Comparison of ENCODE assay signal across 8 cellular contexts in the genomic region with DNA sequence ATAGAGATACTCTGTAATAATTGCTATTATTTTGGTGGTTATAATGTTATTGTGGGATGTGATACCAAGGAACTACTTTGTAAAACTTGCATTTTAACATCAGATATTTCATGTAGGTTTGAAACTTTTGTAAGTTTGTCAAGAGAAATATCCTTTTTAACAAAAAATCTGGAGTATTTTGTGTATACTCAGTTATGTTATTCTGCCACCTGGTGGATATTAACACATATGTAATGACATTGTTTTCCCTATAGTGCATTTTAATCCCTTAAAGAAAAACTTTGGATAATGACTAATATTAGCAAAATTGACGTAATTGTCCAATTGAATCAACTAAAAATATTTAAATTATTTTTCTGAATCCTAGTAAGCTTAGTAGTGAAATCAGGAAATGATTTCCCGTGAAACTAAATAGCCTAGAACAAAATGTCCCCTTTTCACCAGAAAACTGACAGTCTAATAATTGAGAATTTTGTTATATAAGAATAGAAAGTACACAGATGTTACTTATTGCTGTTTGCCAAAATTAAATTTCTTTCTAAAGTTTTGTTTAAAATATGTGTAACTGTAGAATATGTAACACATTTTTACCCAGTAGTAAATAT. TPM values are rescaled to one million over a fixed set of nuclear protein-coding genes. Genes with fewer than 3 reads are reported as not detected.
DNase-seq lines count a peak whose midpoint lies in the region; ATAC-seq and TF ChIP-seq lines count a peak whose summit lies in the region.

No MANE protein-coding gene starts in this region.

- intact Hi-C loops in CD14-positive monocyte (cut with micrococcal nuclease), result no loop called here

- H3K27me3 ChIP-seq in SK-N-SH (ENCODE audit: insufficient read depth), result no peaks in the 10 kb centered on the region
- H3K27me3 ChIP-seq in kidney epithelial cell (ENCODE audit: control insufficient read depth, insufficient read depth, low read length), result no peaks in the 10 kb centered on the region

- H3K9ac ChIP-seq in SK-N-SH, result no peak overlapping the region

- no peaks in the 10 kb centered on the region for H3F3A ChIP-seq in SK-N-SH (replicated peaks; ENCODE audit: insufficient read depth)

- H3K4me1 Mint-ChIP-seq in CD14-positive monocyte, result no peaks in the 10 kb centered on the region
- H3K4me1 Mint-ChIP-seq in stimulated activated naive CD8-positive, alpha-beta T cell treated with anti-CD3 and anti-CD28 coated beads, Interleukin-15, amount 100 ng/mL, for 72 hours, result no peaks in the 10 kb centered on the region

- H3K36me3 ChIP-seq in SK-N-SH (replicated peaks in 1 of 2; ENCODE audit: control insufficient read depth in 1 of 2, insufficient read depth in 2 of 2, low read length in 1 of 2) (peaks cover 44 to 84% of the 10 kb centered on the region in 2 experiments), kidney epithelial cell (ENCODE audit: control insufficient read depth, insufficient read depth, low read length) (peaks cover 1% of the 10 kb centered on the region)

- POLR2A ChIA-PET in SK-N-SH (lab: Yijun Ruan, JAX), result no interaction called here

- H3K27me3 Mint-ChIP-seq in CD14-positive monocyte (ENCODE audit: low read depth in 3 of 3), result no peaks in the 10 kb centered on the region
- H3K27me3 Mint-ChIP-seq in stimulated activated naive CD8-positive, alpha-beta T cell treated with anti-CD3 and anti-CD28 coated beads, Interleukin-15, amount 100 ng/mL, for 72 hours, result no peaks in the 10 kb centered on the region

- H3K9me2 ChIP-seq in SK-N-SH, result no peaks in the 10 kb centered on the region

- H2AFZ ChIP-seq in SK-N-SH (ENCODE audit: low read depth), result no peak overlapping the region

- H3K4me2 ChIP-seq in SK-N-SH, result no peak overlapping the region

- DNase-seq in CD14-positive monocyte (ENCODE audit: low spot score), result no peak
- DNase-seq in SK-N-SH, result peak; percentile 15
- DNase-seq in kidney epithelial cell (ENCODE audit: low read depth), result no peak
- DNase-seq in foreskin fibroblast, result no peak
- DNase-seq in NCI-H187 treated with DMSO at 0.1 percent for 48 hours (lab: John Stamatoyannopoulos, UW), result no peak
- DNase-seq in stimulated activated naive CD8-positive, alpha-beta T cell treated with anti-CD3 and anti-CD28 coated beads, Interleukin-15, amount 100 ng/mL, for 72 hours, result no peak

- H3K4me3 Mint-ChIP-seq in CD14-positive monocyte, result no peak overlapping the region
- no peak overlapping the region for H3K4me3 Mint-ChIP-seq in stimulated activated naive CD8-positive, alpha-beta T cell treated with anti-CD3 and anti-CD28 coated beads, Interleukin-15, amount 100 ng/mL, for 72 hours

- no peaks in the 10 kb centered on the region for H3K79me2 ChIP-seq in SK-N-SH (ENCODE audit: insufficient read depth)

- no peaks in the 10 kb centered on the region for H4K20me1 ChIP-seq in SK-N-SH (ENCODE audit: insufficient read depth)

- no peak overlapping the region; a peak in 1 of 4 replicates for H3K27ac ChIP-seq in SK-N-SH (ENCODE audit: low read depth in 2 of 2, low read length in 1 of 2)

- TF ChIP-seq RAD21 in SK-N-SH (IDR thresholded peaks at IDR 0.05; ENCODE audit: low read length), result peak; percentile 53

- H3K9me3 Mint-ChIP-seq in CD14-positive monocyte, result no peaks in the 10 kb centered on the region
- H3K9me3 Mint-ChIP-seq in stimulated activated naive CD8-positive, alpha-beta T cell treated with anti-CD3 and anti-CD28 coated beads, Interleukin-15, amount 100 ng/mL, for 72 hours, result no peaks in the 10 kb centered on the region

- no peaks in the 10 kb centered on the region for H3K9me3 ChIP-seq in SK-N-SH

- H3K27ac Mint-ChIP-seq in CD14-positive monocyte, result no peak overlapping the region
- H3K27ac Mint-ChIP-seq in stimulated activated naive CD8-positive, alpha-beta T cell treated with anti-CD3 and anti-CD28 coated beads, Interleukin-15, amount 100 ng/mL, for 72 hours, result no peak overlapping the region

- TF ChIP-seq CTCF in CD14-positive monocyte (IDR thresholded peaks at IDR 0.05) (peak; percentile 56), SK-N-SH (IDR thresholded peaks at IDR 0.05) (peak; percentile 75), kidney epithelial cell (IDR thresholded peaks at IDR 0.05; ENCODE audit: insufficient read depth, low read length, poor library complexity, severe bottlenecking) (peak; percentile 30), foreskin fibroblast (IDR thresholded peaks at IDR 0.05; ENCODE audit: low read depth, low read length) (no peak)

- H3K36me3 Mint-ChIP-seq in CD14-positive monocyte, result peaks cover 34 to 42% of the 10 kb centered on the region in 2 donors

- H3K4me1 ChIP-seq in SK-N-SH (ENCODE audit: control insufficient read depth in 1 of 2, insufficient read depth in 2 of 2, low read depth in 1 of 2, low read length in 1 of 2), result peaks cover 0 to 3% of the 10 kb centered on the region in 2 experiments; a peak in 2 of 4 replicates

- WGBS in SK-N-SH (ENCODE audit: low lambda C conversion rate), result 52% methylated on average over 2 of the region's 2 CpGs

- H3K4me3 ChIP-seq in SK-N-SH (ENCODE audit: low read depth in 2 of 2, low read length in 1 of 2), result no peak overlapping the region
- no peak overlapping the region for H3K4me3 ChIP-seq in kidney epithelial cell (ENCODE audit: low read depth, low read length)
- no peak overlapping the region for H3K4me3 ChIP-seq in foreskin fibroblast (ENCODE audit: low read depth in 1 of 2, low read length in 2 of 2)

- peak; percentile 43 for ATAC-seq in GM21786 (IDR thresholded peaks at IDR 0.05; ENCODE audit: unreplicated experiment)
- ATAC-seq in HG02642 (IDR thresholded peaks at IDR 0.05; ENCODE audit: poor library complexity, unreplicated experiment), result no peak
- no peak for ATAC-seq in stimulated activated naive CD8-positive, alpha-beta T cell treated with anti-CD3 and anti-CD28 coated beads, Interleukin-15, amount 100 ng/mL, for 72 hours

- CTCF ChIA-PET in SK-N-SH (lab: Yijun Ruan, JAX), result interaction anchor here (0.7 to 1.8 kb wide), 13 partner anchors 10 to 946 kb away, joined by 3 to 6 read pairs (median 4); no protein-coding TSS in a partner anchor

- no peak for TF ChIP-seq EP300 in SK-N-SH (IDR thresholded peaks at IDR 0.05; ENCODE audit: borderline replicate concordance in 1 of 2, low read depth in 1 of 2, low read length in 1 of 2)

TF ChIP-seq in SK-N-SH, 30 proteins besides CTCF, POLR2A, EP300 and RAD21 (continues in another document):
- TF ChIP-seq CHD2 (IDR thresholded peaks at IDR 0.05; ENCODE audit: low read length, partially characterized antibody) (no peak), RXRA (IDR thresholded peaks at IDR 0.05; ENCODE audit: borderline replicate concordance, low read depth) (no peak), JUND (IDR thresholded peaks at IDR 0.05) (no peak), TAF1 (IDR thresholded peaks at IDR 0.05; ENCODE audit: borderline replicate concordance, low read depth, low read length) (no peak), EZH2phosphoT487 (IDR thresholded peaks at IDR 0.05; ENCODE audit: borderline replicate concordance, low read depth) (no peak), NRF1 (IDR thresholded peaks at IDR 0.05; ENCODE audit: low read depth, low read length) (no peak), MXI1 (IDR thresholded peaks at IDR 0.05; ENCODE audit: low read depth, low read length) (no peak), MAX (IDR thresholded peaks at IDR 0.05; ENCODE audit: low read depth) (no peak), POLR2AphosphoS5 (IDR thresholded peaks at IDR 0.05; ENCODE audit: low read depth, low read length) (no peak), TEAD4 (IDR thresholded peaks at IDR 0.05; ENCODE audit: borderline replicate concordance, insufficient read depth) (no peak), PBX3 (IDR thresholded peaks at IDR 0.05) (no peak), USF2 (IDR thresholded peaks at IDR 0.05; ENCODE audit: borderline replicate concordance, low read depth, low read length) (no peak)

RNA-seq across cellular contexts. Expression of gene KCTD3, which starts 39.6 kb away (rescaled TPM):
- polyA plus RNA-seq in CD14-positive monocyte, result 1 to 10 TPM; 5.9 to 8.7 TPM
- 34.8 and 36.6 TPM in 2 replicates for polyA plus RNA-seq in SK-N-SH (2012; rRNA removed)
- 30.7 and 31.5 TPM in 2 replicates for polyA plus RNA-seq in SK-N-SH (2012; cell fraction: cytosol; rRNA removed)
- 46.4 and 85.2 TPM in 2 replicates for polyA plus RNA-seq in SK-N-SH (2012; cell fraction: nucleus; rRNA removed)
- 16.6 and 16.9 TPM in 2 replicates for total RNA-seq in kidney epithelial cell
